Comparison of ENCODE assay signal across 11 cellular contexts in genomic region chr3:22276351-22276750, GRCh38.
"Had no signal": no experiment of that assay in that cellular context is flagged by ENCODE, and none has a peak within 500 bp of the region (broad histone marks: within the 10 kb centered on the region; RNA-seq: fewer than 3 reads in every experiment).

No MANE protein-coding gene starts in this region.

- H3K36me3 ChIP-seq: HAP-1 had no signal

- DNase-seq: GM23248, GOT3, H7, H9, HCEC 1CT, HFFc6 had no signal

- H2AFZ ChIP-seq: GM23248 had no signal

- H3K9me3 ChIP-seq: HAP-1 had no signal

- H3K4me3 ChIP-seq: GM23248, GM23338, HAP-1 had no signal

- H3K27ac ChIP-seq: GM23248 had no signal

- H3K27ac Mint-ChIP-seq: H9, HFFc6 had no signal

- H3K9me3 Mint-ChIP-seq: GM23338, H9 had no signal

- H3K4me3 Mint-ChIP-seq: GM23338, H9, HFFc6 had no signal

- H3K9ac ChIP-seq: GM23248 had no signal

- ATAC-seq: HCT116 had no signal

- FAIRE-seq: H1, H54 had no signal

- H3K4me2 ChIP-seq: GM23338 had no signal

- H3K4me1 ChIP-seq: HAP-1 had no signal
